8 cellular contexts compared by ENCODE assay signal in the genomic region with DNA sequence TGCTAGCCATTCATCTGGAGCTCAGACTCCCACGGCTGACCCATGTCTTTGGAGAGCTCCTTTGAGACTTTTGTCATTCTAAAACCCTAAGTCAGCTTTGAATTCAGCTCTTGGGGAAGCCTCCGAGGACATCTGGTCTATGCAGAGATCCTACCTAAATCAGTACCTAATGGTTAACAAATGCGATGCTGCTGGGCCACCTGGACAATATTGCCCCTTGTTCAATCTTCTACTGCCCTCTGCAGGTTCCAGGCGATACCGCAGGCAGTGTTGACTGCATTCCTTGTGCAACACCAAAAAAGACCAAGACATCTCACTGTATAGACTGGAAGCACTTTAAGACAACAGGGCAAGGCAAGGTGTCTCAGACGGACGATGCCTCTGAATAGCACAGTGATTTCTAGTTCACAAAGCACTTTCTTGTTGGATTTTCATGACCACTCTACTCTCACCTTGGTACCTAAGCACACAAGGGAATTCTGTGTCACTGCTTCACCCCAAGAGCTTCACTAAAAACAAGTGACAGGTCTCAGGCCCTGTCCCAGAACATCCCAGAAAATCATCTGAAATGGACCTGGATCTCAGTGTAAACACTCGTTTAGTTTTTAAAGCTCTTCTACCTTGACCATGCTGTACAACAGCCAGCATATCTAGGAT.
DNase-seq lines count a peak whose midpoint lies in the region; ATAC-seq and TF ChIP-seq lines count a peak whose summit lies in the region.

No MANE protein-coding gene starts in this region.

- WGBS in lung, 2 donors, result 14 to 18% methylated on average over 8 of the region's 8 CpGs

- no peaks in the 10 kb centered on the region for H3K4me1 ChIP-seq in lung (ENCODE audit: control insufficient read depth in 2 of 2, insufficient read depth in 2 of 2, low read length in 2 of 2)

- TF ChIP-seq CTCF in AG09319 (IDR thresholded peaks at IDR 0.05; ENCODE audit: low read depth, low read length), result peak; percentile 100
- TF ChIP-seq CTCF in lung (IDR thresholded peaks at IDR 0.05; ENCODE audit: control extremely low read depth, extremely low read depth), result peak; percentile 97

- H3K27me3 ChIP-seq in lung (ENCODE audit: control insufficient read depth, insufficient read depth), result no peaks in the 10 kb centered on the region

- H3K9me3 ChIP-seq in lung (ENCODE audit: control insufficient read depth in 2 of 2, insufficient read depth in 1 of 2, low read length in 1 of 2), result peaks cover 0 to 1% of the 10 kb centered on the region in 2 donors

- H3K4me3 ChIP-seq in lung, result no peak overlapping the region

- DNase-seq in AG09319 (ENCODE audit: extremely low read depth, low read depth) (peak; percentile 66), NCI-H510A (lab: John Stamatoyannopoulos, UW) (peak; percentile 25), dermis microvascular lymphatic vessel endothelial cell (ENCODE audit: low read depth in 2 of 2) (peak; percentile 48 to 69), lung (ENCODE audit: low spot score) (peak; percentile 72)
- DNase-seq in activated CD4-positive, alpha-beta T cell treated with anti-CD3 and anti-CD28 coated beads, Interleukin-2, amount 50 U/mL, for 1 hour, result peak; percentile 73
- DNase-seq in stimulated activated CD8-positive, alpha-beta memory T cell treated with anti-CD3 and anti-CD28 coated beads, Interleukin-12 subunit alpha, Interleukin-12 subunit beta, amount 100 ng/mL, for 4 hours (ENCODE audit: low read depth), result peak; percentile 38

- H3K36me3 ChIP-seq in lung (ENCODE audit: control insufficient read depth in 2 of 2, insufficient read depth in 2 of 2, low read length in 2 of 2), result no peaks in the 10 kb centered on the region

- H3K27ac ChIP-seq in lung (ENCODE audit: low read depth in 1 of 2, low read length in 1 of 2), result no peak overlapping the region

- ATAC-seq in GM18868 (IDR thresholded peaks at IDR 0.05; ENCODE audit: unreplicated experiment) (peak; percentile 88), HG03175 (IDR thresholded peaks at IDR 0.05; ENCODE audit: unreplicated experiment) (peak; percentile 89), lung (ENCODE audit: insufficient read depth, low FRiP score) (peak; percentile 88)
